Comparison of ENCODE assay signal across 13 cellular contexts in the genomic region with DNA sequence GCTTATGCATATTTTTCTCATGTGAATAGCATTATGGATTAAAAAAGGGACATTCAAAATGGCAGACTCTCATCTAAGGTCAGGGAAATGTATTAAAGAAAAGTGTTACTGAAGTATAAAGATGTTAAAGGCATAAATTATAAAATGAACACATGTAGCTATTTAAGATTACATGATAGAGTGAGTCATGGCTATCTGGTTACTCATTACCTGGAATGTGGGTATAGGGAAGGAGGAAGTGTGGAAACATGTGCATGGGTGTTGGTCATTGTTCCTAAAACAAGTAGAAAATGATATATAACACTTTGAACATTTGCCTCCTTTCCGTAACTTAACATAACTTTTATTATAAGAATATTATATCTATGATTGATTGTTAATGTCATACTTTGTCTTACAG.
DNase-seq lines count a peak whose midpoint lies in the region; ATAC-seq, FAIRE-seq and TF ChIP-seq lines count a peak whose summit lies in the region.
"Had no signal": no experiment of that assay in that cellular context is flagged by ENCODE, and none has a peak within 500 bp of the region (broad histone marks: within the 10 kb centered on the region; RNA-seq: fewer than 3 reads in every experiment).

No MANE protein-coding gene starts in this region.

- WGBS in IMR-90 (ENCODE audit: extremely low coverage in 2 of 2, insufficient read length in 1 of 2), 2 experiments, result no CpG with 5 or more reads among the region's 1 CpG

- H4K5ac ChIP-seq in IMR-90 (ENCODE audit: low read depth, low read length), result no peak overlapping the region

- FAIRE-seq in bronchial epithelial cell (lab: Jason Lieb, UNC), result no peak
- FAIRE-seq: GM12892 had no signal

- 0 out of 2 replicates have a peak, but pooled peaks cover 6% of the 10 kb centered on the region for H3K9me1 ChIP-seq in IMR-90 (ENCODE audit: insufficient read depth, low read length)

- POLR2A ChIA-PET in IMR-90 (lab: Charles Lee; ENCODE audit: unreplicated experiment), result no interaction called here

- no peak overlapping the region for H4K8ac ChIP-seq in IMR-90 (ENCODE audit: low read depth in 2 of 2, low read length in 2 of 2)

- H3K23ac ChIP-seq in IMR-90 (ENCODE audit: low read depth, low read length), result no peak overlapping the region

- no peak overlapping the region for H3K56ac ChIP-seq in IMR-90 (ENCODE audit: extremely low read depth, insufficient read depth, low read length)

- intact Hi-C loops in IMR-90 (cut with micrococcal nuclease), result no loop called here

- H3K9ac ChIP-seq in IMR-90 (ENCODE audit: low read depth, low read length), result no peak overlapping the region

- H3K79me1 ChIP-seq in IMR-90 (ENCODE audit: low read depth in 1 of 2, low read length in 2 of 2), result peaks cover 27 to 74% of the 10 kb centered on the region in 2 experiments

- H2AK9ac ChIP-seq in IMR-90 (replicated peaks; ENCODE audit: low read depth, low read length, poor library complexity), result no peak overlapping the region

- no peak overlapping the region for H3K4me3 ChIP-seq in IMR-90 (ENCODE audit: insufficient read depth, low read depth, low read length)
- H3K4me3 ChIP-seq in bronchial epithelial cell (ENCODE audit: low read depth, low read length), result no peak overlapping the region
- H3K4me3 ChIP-seq: right atrium auricular region had no signal

- in situ Hi-C loops in IMR-90 (cut with MboI; ENCODE audit: low sequenced_read_pairs), result no loop called here

- TF ChIP-seq CTCF in IMR-90 (conservative IDR thresholded peaks at IDR 0.05; ENCODE audit: low read depth, low read length) (no peak), bronchial epithelial cell (IDR thresholded peaks at IDR 0.05; ENCODE audit: insufficient read depth, low read length, severe bottlenecking) (no peak)

- H3K4me2 ChIP-seq in IMR-90 (ENCODE audit: low read depth, low read length), result no peak overlapping the region

- H3K27me3 ChIP-seq in IMR-90 (ENCODE audit: control insufficient read depth, insufficient read depth, low read length), result no peaks in the 10 kb centered on the region
- no peaks in the 10 kb centered on the region for H3K27me3 ChIP-seq in bronchial epithelial cell (ENCODE audit: control insufficient read depth, insufficient read depth, low read length)
- H3K27me3 ChIP-seq: right atrium auricular region had no signal

- no peak overlapping the region for H3K27ac ChIP-seq in IMR-90 (ENCODE audit: insufficient read depth, low read length)
- H3K27ac ChIP-seq: right atrium auricular region had no signal

- H4K91ac ChIP-seq in IMR-90 (ENCODE audit: insufficient read depth, low read depth, low read length), result no peak overlapping the region

- H2BK20ac ChIP-seq in IMR-90 (ENCODE audit: low read depth, low read length), result no peak overlapping the region

- H2BK15ac ChIP-seq in IMR-90 (ENCODE audit: low read depth, low read length), result no peak overlapping the region

- no peaks in the 10 kb centered on the region for H3K9me3 ChIP-seq in IMR-90 (ENCODE audit: control insufficient read depth, insufficient read depth, low read length)
- H3K9me3 ChIP-seq: right atrium auricular region had no signal

- H2AFZ ChIP-seq in IMR-90 (replicated peaks; ENCODE audit: low read length, poor library complexity), result no peak overlapping the region

- H3K4ac ChIP-seq in IMR-90 (ENCODE audit: low read depth, low read length), result no peak overlapping the region

- ATAC-seq in IMR-90 (ENCODE audit: low read depth) (peak; percentile 27; the same call in 1 of the 2 replicates), left lobe of liver (peak; percentile 49), HG03354 (IDR thresholded peaks at IDR 0.05; ENCODE audit: poor library complexity, severe bottlenecking, unreplicated experiment) (no peak)
- no peak for ATAC-seq in activated CD4-positive, CD25-positive, alpha-beta regulatory T cell treated with anti-CD3 and anti-CD28 coated beads, Interleukin-2, amount 50 U/mL, for 24 hours

- DNase-seq in AG20443 (ENCODE audit: low spot score) (peak; percentile 48), IMR-90 (peak; percentile 88), bronchial epithelial cell (ENCODE audit: low read depth) (peak; percentile 98), left lobe of liver (ENCODE audit: low spot score) (no peak), NCI-H146 treated with DMSO at 0.1 percent for 48 hours (lab: John Stamatoyannopoulos, UW; ENCODE audit: unreplicated experiment) (no peak), DMS79 (lab: John Stamatoyannopoulos, UW) (no peak)
- DNase-seq: activated CD4-positive, alpha-beta T cell treated with anti-CD3 and anti-CD28 coated beads for 1 hour; NCI-H1436; RPMI8226 had no signal

- H3K36me3 ChIP-seq in IMR-90 (ENCODE audit: control insufficient read depth, insufficient read depth, low read length), result peaks cover 5% of the 10 kb centered on the region; the same call in 1 of the 2 replicates
- H3K36me3 ChIP-seq in bronchial epithelial cell (ENCODE audit: control insufficient read depth, insufficient read depth, low read length), result peaks cover 2% of the 10 kb centered on the region
- H3K36me3 ChIP-seq: right atrium auricular region had no signal

- 0 out of 2 replicates have a peak, but pooled peaks cover 3% of the 10 kb centered on the region for H4K20me1 ChIP-seq in IMR-90 (ENCODE audit: insufficient read depth, low read length)

- peaks cover 11% of the 10 kb centered on the region for H3K4me1 ChIP-seq in IMR-90 (ENCODE audit: control insufficient read depth, insufficient read depth, low read length)
- H3K4me1 ChIP-seq: right atrium auricular region had no signal

- no peak overlapping the region for H2AK5ac ChIP-seq in IMR-90 (ENCODE audit: low read depth, low read length)

- H3K14ac ChIP-seq in IMR-90 (replicated peaks; ENCODE audit: low read depth, low read length), result no peak overlapping the region

- CTCF ChIA-PET in IMR-90 (lab: Yijun Ruan, JAX), result interaction anchor here (0.6 kb wide), 1 partner anchor 232 kb away, joined by 3 read pairs; no protein-coding TSS in a partner anchor

- no peak overlapping the region for H2BK120ac ChIP-seq in IMR-90 (ENCODE audit: low read depth, low read length)

- H2BK5ac ChIP-seq in IMR-90 (ENCODE audit: low read depth, low read length, poor library complexity, severe bottlenecking), result peak overlapping the region; percentile 24

- BruUV-seq in IMR-90 (replicated peaks; lab: Mats Ljungman, UMichigan), result no TSS peak

- no peak overlapping the region for H3K18ac ChIP-seq in IMR-90 (ENCODE audit: low read depth, low read length)

- dilution Hi-C loops in IMR-90 (cut with HindIII; ENCODE audit: low sequenced_read_pairs, unreplicated experiment), result no loop called here

- no peak for TF ChIP-seq POLR2A in IMR-90 (IDR thresholded peaks at IDR 0.05; ENCODE audit: low read depth, low read length)

- no peak for TF ChIP-seq RAD21 in IMR-90 (IDR thresholded peaks at IDR 0.05; ENCODE audit: low read length)

TF ChIP-seq in IMR-90, 13 proteins besides CTCF, POLR2A, EP300 and RAD21:
- TF ChIP-seq RFX5 (IDR thresholded peaks at IDR 0.05; ENCODE audit: low read depth, low read length) (no peak), CEBPB (IDR thresholded peaks at IDR 0.05; ENCODE audit: low read depth, low read length) (peak; percentile 75), FOS (IDR thresholded peaks at IDR 0.05; ENCODE audit: low read depth, low read length) (peak; percentile 85), NFE2L2 (IDR thresholded peaks at IDR 0.05; ENCODE audit: low read depth, low read length) (no peak), BHLHE40 (IDR thresholded peaks at IDR 0.05; ENCODE audit: low read depth, low read length) (peak; percentile 77), MXI1 (IDR thresholded peaks at IDR 0.05; ENCODE audit: borderline replicate concordance, low read depth, low read length) (no peak), MAZ (IDR thresholded peaks at IDR 0.05; ENCODE audit: borderline replicate concordance, low read depth, low read length) (no peak)
- TF ChIP-seq, protein P1, sequence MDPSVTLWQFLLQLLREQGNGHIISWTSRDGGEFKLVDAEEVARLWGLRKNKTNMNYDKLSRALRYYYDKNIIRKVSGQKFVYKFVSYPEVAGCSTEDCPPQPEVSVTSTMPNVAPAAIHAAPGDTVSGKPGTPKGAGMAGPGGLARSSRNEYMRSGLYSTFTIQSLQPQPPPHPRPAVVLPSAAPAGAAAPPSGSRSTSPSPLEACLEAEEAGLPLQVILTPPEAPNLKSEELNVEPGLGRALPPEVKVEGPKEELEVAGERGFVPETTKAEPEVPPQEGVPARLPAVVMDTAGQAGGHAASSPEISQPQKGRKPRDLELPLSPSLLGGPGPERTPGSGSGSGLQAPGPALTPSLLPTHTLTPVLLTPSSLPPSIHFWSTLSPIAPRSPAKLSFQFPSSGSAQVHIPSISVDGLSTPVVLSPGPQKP (IDR thresholded peaks at IDR 0.05; ENCODE audit: borderline replicate concordance, low read depth, low read length), result no peak

Comparison
In these comparisons a context has a peak if more than half of its experiments do, and no peak if none do; other contexts are left out.
1. DNase-seq: peak in AG20443 (single experiment), IMR-90 (single experiment) and bronchial epithelial cell (single experiment); none in left lobe of liver (single experiment), NCI-H146 treated with DMSO at 0.1 percent for 48 hours (single experiment) and DMS79 (single experiment).
2. ATAC-seq: peak in IMR-90 (single experiment) and left lobe of liver (single experiment); none in activated CD4-positive, CD25-positive, alpha-beta regulatory T cell treated with anti-CD3 and anti-CD28 coated beads, Interleukin-2, amount 50 U/mL, for 24 hours (0 of 2) and HG03354 (single experiment).